In genomic region chr16:1048442-1049112, GRCh38 we compare ENCODE assay signal across 9 cellular contexts. TPM values are rescaled to one million over a fixed set of nuclear protein-coding genes. Genes with fewer than 3 reads are reported as not detected.
DNase-seq lines count a peak whose midpoint lies in the region; ATAC-seq and TF ChIP-seq lines count a peak whose summit lies in the region.
"Had no signal": no experiment of that assay in that cellular context is flagged by ENCODE, and none has a peak within 500 bp of the region (broad histone marks: within the 10 kb centered on the region; RNA-seq: fewer than 3 reads in every experiment).

No MANE protein-coding gene starts in this region.

- H3K14ac ChIP-seq in IMR-90 (replicated peaks; ENCODE audit: low read depth, low read length), result no peak overlapping the region

- no peak overlapping the region for H3K56ac ChIP-seq in IMR-90 (ENCODE audit: extremely low read depth, insufficient read depth, low read length)

- H3K36me3 ChIP-seq in IMR-90 (ENCODE audit: control insufficient read depth, insufficient read depth, low read length) (no peaks in the 10 kb centered on the region), MG63 (no peaks in the 10 kb centered on the region)

- CTCF ChIA-PET in IMR-90 (lab: Yijun Ruan, JAX), result no interaction called here

- DNase-seq in COLO829 (ENCODE audit: low spot score) (peak; percentile 35), IMR-90 (peak; percentile 16), cardiac fibroblast (ENCODE audit: low read depth in 2 of 2) (peak; percentile 55 to 71), middle frontal gyrus (ENCODE audit: extremely low spot score, low spot score) (peak; percentile 52), NCI-H446 treated with DMSO at 0.1 percent for 48 hours (lab: John Stamatoyannopoulos, UW) (no peak), MG63 (no peak)
- no peak for DNase-seq in central memory CD4-positive, alpha-beta T cell
- DNase-seq: naive B cell had no signal

- intact Hi-C loops in IMR-90 (cut with micrococcal nuclease), result no loop called here

- dilution Hi-C loops in IMR-90 (cut with HindIII; ENCODE audit: low sequenced_read_pairs, unreplicated experiment), result no loop called here

- no peak for TF ChIP-seq CTCF in IMR-90 (conservative IDR thresholded peaks at IDR 0.05; ENCODE audit: low read depth, low read length)
- no peak for TF ChIP-seq CTCF in cardiac fibroblast (IDR thresholded peaks at IDR 0.05; ENCODE audit: low read depth, low read length)

- H3K4me3 ChIP-seq in IMR-90 (ENCODE audit: insufficient read depth, low read depth, low read length) (no peak overlapping the region), cardiac fibroblast (replicated peaks in 1 of 2; ENCODE audit: low read depth in 2 of 2, low read length in 2 of 2) (no peak overlapping the region), MG63 (no peak overlapping the region)

- H3K4me1 ChIP-seq in IMR-90 (ENCODE audit: control insufficient read depth, insufficient read depth, low read length), result no peaks in the 10 kb centered on the region

- H2BK120ac ChIP-seq in IMR-90 (ENCODE audit: low read depth, low read length), result no peak overlapping the region

- no peak overlapping the region for H3K23ac ChIP-seq in IMR-90 (ENCODE audit: low read depth, low read length)

- H2BK20ac ChIP-seq in IMR-90 (ENCODE audit: low read depth, low read length), result no peak overlapping the region

- in situ Hi-C loops in IMR-90 (cut with MboI; ENCODE audit: low sequenced_read_pairs), result no loop called here

- H3K9me1 ChIP-seq in IMR-90 (ENCODE audit: insufficient read depth, low read length), result no peaks in the 10 kb centered on the region

- H4K20me1 ChIP-seq in IMR-90 (ENCODE audit: insufficient read depth, low read length), result no peaks in the 10 kb centered on the region

- POLR2A ChIA-PET in IMR-90 (lab: Charles Lee; ENCODE audit: unreplicated experiment), result no interaction called here

- 44% methylated on average over 22 of the region's 37 CpGs; no CpG with 5 or more reads in 1 of the 2 experiments for WGBS in IMR-90 (ENCODE audit: extremely low coverage in 2 of 2, insufficient read length in 1 of 2), 2 experiments

- H2BK5ac ChIP-seq in IMR-90 (ENCODE audit: low read depth, low read length, poor library complexity, severe bottlenecking), result no peak overlapping the region

- H2AK9ac ChIP-seq in IMR-90 (replicated peaks; ENCODE audit: low read depth, low read length, poor library complexity), result no peak overlapping the region

- peaks cover 35% of the 10 kb centered on the region for H3K27me3 ChIP-seq in IMR-90 (ENCODE audit: control insufficient read depth, insufficient read depth, low read length)
- peaks cover 2% of the 10 kb centered on the region; the same call in 1 of the 2 replicates for H3K27me3 ChIP-seq in MG63

- no peak overlapping the region for H4K5ac ChIP-seq in IMR-90 (ENCODE audit: low read depth, low read length)

- no peak overlapping the region for H4K91ac ChIP-seq in IMR-90 (ENCODE audit: insufficient read depth, low read depth, low read length)

- no peak overlapping the region for H3K9ac ChIP-seq in IMR-90 (ENCODE audit: low read depth, low read length)

- no peak overlapping the region for H2BK15ac ChIP-seq in IMR-90 (ENCODE audit: low read depth, low read length)

- H3K9me3 ChIP-seq in IMR-90 (ENCODE audit: control insufficient read depth, insufficient read depth, low read length) (no peaks in the 10 kb centered on the region), MG63 (no peaks in the 10 kb centered on the region)

- H2AK5ac ChIP-seq in IMR-90 (ENCODE audit: low read depth, low read length), result no peak overlapping the region

- no peak overlapping the region for H3K4me2 ChIP-seq in IMR-90 (ENCODE audit: low read depth, low read length)

- ATAC-seq in IMR-90 (ENCODE audit: low read depth), result peak; percentile 97
- no peak for ATAC-seq in HG03520 (IDR thresholded peaks at IDR 0.05; ENCODE audit: unreplicated experiment)

- H4K8ac ChIP-seq in IMR-90 (ENCODE audit: low read depth in 2 of 2, low read length in 2 of 2), result no peak overlapping the region

- no peaks in the 10 kb centered on the region for H3K79me1 ChIP-seq in IMR-90 (ENCODE audit: low read depth in 1 of 2, low read length in 2 of 2)

- H2AFZ ChIP-seq in IMR-90 (replicated peaks; ENCODE audit: low read length, poor library complexity), result peak overlapping the region; percentile 14

- TF ChIP-seq POLR2A in IMR-90 (IDR thresholded peaks at IDR 0.05; ENCODE audit: low read depth, low read length), result no peak

- BruUV-seq in IMR-90 (replicated peaks; lab: Mats Ljungman, UMichigan), result no TSS peak

- no peak for TF ChIP-seq RAD21 in IMR-90 (IDR thresholded peaks at IDR 0.05; ENCODE audit: low read length)

- no peak overlapping the region for H3K18ac ChIP-seq in IMR-90 (ENCODE audit: low read depth, low read length)

- H3K27ac ChIP-seq in IMR-90 (ENCODE audit: insufficient read depth, low read length), result no peak overlapping the region

- no peak overlapping the region for H3K4ac ChIP-seq in IMR-90 (ENCODE audit: low read depth, low read length)

TF ChIP-seq in IMR-90, 13 proteins besides CTCF, POLR2A, EP300 and RAD21:
- TF ChIP-seq RFX5 (IDR thresholded peaks at IDR 0.05; ENCODE audit: low read depth, low read length), result no peak
- no peak for TF ChIP-seq MAZ (IDR thresholded peaks at IDR 0.05; ENCODE audit: borderline replicate concordance, low read depth, low read length)
- no peak for TF ChIP-seq MXI1 (IDR thresholded peaks at IDR 0.05; ENCODE audit: borderline replicate concordance, low read depth, low read length)
- TF ChIP-seq CHD1 (IDR thresholded peaks at IDR 0.05; ENCODE audit: low read depth, low read length), result no peak
- no peak for TF ChIP-seq BHLHE40 (IDR thresholded peaks at IDR 0.05; ENCODE audit: low read depth, low read length)
- TF ChIP-seq FOS (IDR thresholded peaks at IDR 0.05; ENCODE audit: low read depth, low read length), result no peak
- no peak for TF ChIP-seq MAFK (IDR thresholded peaks at IDR 0.05; ENCODE audit: low read depth, low read length)
- no peak for TF ChIP-seq NFE2L2 (IDR thresholded peaks at IDR 0.05; ENCODE audit: low read depth, low read length)
- no peak for TF ChIP-seq CEBPB (IDR thresholded peaks at IDR 0.05; ENCODE audit: low read depth, low read length)
- no peak for TF ChIP-seq USF2 (IDR thresholded peaks at IDR 0.05; ENCODE audit: low read depth, low read length)
- no peak for TF ChIP-seq ELK1 (IDR thresholded peaks at IDR 0.05; ENCODE audit: borderline replicate concordance, low read depth, low read length)
TF ChIP-seq in IMR-90: peak in this region for 0.

RNA-seq across cellular contexts. Expression of gene SSTR5, which starts 24.0 kb away (rescaled TPM):
- total RNA-seq in IMR-90 (2012; rRNA removed), result not detected in 2 replicates
- polyA plus RNA-seq in IMR-90 (2012; rRNA removed), result not detected in 2 replicates
- not detected in 2 replicates for polyA plus RNA-seq in IMR-90 (2012; cell fraction: cytosol; rRNA removed)
- polyA plus RNA-seq in IMR-90 (2012; cell fraction: nucleus; rRNA removed; ENCODE audit: low replicate concordance), result not detected in 2 replicates
- not detected in 2 replicates for total RNA-seq in MG63 (2014; rRNA removed; shearing (Covaris generic); ENCODE audit: low replicate concordance)

RNA-seq across cellular contexts. Expression of gene C1QTNF8, which starts 47.5 kb away (rescaled TPM):
- not detected in 2 replicates for total RNA-seq in IMR-90 (2012; rRNA removed)
- polyA plus RNA-seq in IMR-90 (2012; rRNA removed), result not detected in 2 replicates
- polyA plus RNA-seq in IMR-90 (2012; cell fraction: cytosol; rRNA removed), result not detected in 2 replicates
- polyA plus RNA-seq in IMR-90 (2012; cell fraction: nucleus; rRNA removed; ENCODE audit: low replicate concordance), result not detected in 2 replicates
- total RNA-seq in MG63 (2014; rRNA removed; shearing (Covaris generic); ENCODE audit: low replicate concordance), result not detected in 2 replicates

Comparison
In these comparisons a context has a peak if more than half of its experiments do, and no peak if none do; other contexts are left out.
1. DNase-seq: peak in COLO829 (single experiment), IMR-90 (single experiment), cardiac fibroblast (2 of 2) and middle frontal gyrus (single experiment); none in NCI-H446 treated with DMSO at 0.1 percent for 48 hours (single experiment), MG63 (single experiment) and central memory CD4-positive, alpha-beta T cell (single experiment).